In the genomic region with DNA sequence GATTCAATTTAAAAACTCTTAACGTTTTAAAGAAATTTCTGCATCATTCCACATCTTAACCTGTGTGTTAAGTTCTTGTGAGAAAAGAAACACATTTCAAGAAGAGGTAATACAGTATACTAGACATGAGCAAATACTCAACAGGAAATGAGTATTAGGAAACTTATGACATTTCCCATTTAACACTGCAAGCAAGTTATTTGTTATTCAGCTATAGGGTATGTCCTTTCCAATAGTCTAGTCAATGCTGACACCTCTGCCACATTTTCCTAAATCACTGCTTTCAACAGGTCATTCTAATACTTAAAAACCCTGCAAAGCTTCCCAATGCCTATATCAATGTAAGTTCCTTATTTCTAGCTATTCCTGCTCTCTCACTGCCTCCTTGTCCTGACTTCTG, we compare ENCODE assay signal across 22 cellular contexts.
DNase-seq lines count a peak whose midpoint lies in the region; ATAC-seq, FAIRE-seq and TF ChIP-seq lines count a peak whose summit lies in the region.
"Had no signal": no experiment of that assay in that cellular context is flagged by ENCODE, and none has a peak within 500 bp of the region (broad histone marks: within the 10 kb centered on the region; RNA-seq: fewer than 3 reads in every experiment).

No MANE protein-coding gene starts in this region.

- H3K4me3 ChIP-seq in CD8-positive, alpha-beta T cell (ENCODE audit: low read depth, low read length): no peak overlapping the region
- H3K4me3 ChIP-seq in astrocyte (ENCODE audit: insufficient read depth, low read depth, low read length) (no peak overlapping the region), fibroblast of the aortic adventitia (ENCODE audit: low read depth, low read length) (no peak overlapping the region)
- H3K4me3 ChIP-seq: body of pancreas, GM23338, heart left ventricle, prostate gland, upper lobe of right lung had no signal

- peak overlapping the region; percentile 19 for H3K27ac Mint-ChIP-seq in CD8-positive, alpha-beta T cell
- H3K27ac Mint-ChIP-seq in astrocyte (ENCODE audit: unreplicated experiment): no peak overlapping the region
- H3K27ac Mint-ChIP-seq in activated CD8-positive, alpha-beta memory T cell treated with anti-CD3 and anti-CD28 coated beads, Interleukin-2, amount 10 ng/mL, durations not matched to agents 7 days and 5 days: no peak overlapping the region
- H3K27ac Mint-ChIP-seq: GM23338 had no signal

- H3K27me3 ChIP-seq in CD8-positive, alpha-beta T cell (ENCODE audit: insufficient read depth, low read length): no peaks in the 10 kb centered on the region
- no peaks in the 10 kb centered on the region for H3K27me3 ChIP-seq in astrocyte (ENCODE audit: insufficient read depth, low read length)
- H3K27me3 ChIP-seq: body of pancreas, heart left ventricle, upper lobe of right lung had no signal

- H3K4me3 Mint-ChIP-seq in CD8-positive, alpha-beta T cell: no peak overlapping the region
- no peak overlapping the region for H3K4me3 Mint-ChIP-seq in astrocyte (ENCODE audit: unreplicated experiment)
- no peak overlapping the region for H3K4me3 Mint-ChIP-seq in activated CD8-positive, alpha-beta memory T cell treated with anti-CD3 and anti-CD28 coated beads, Interleukin-2, amount 10 ng/mL, durations not matched to agents 7 days and 5 days
- H3K4me3 Mint-ChIP-seq: GM23338 had no signal

- H3K36me3 Mint-ChIP-seq in CD8-positive, alpha-beta T cell: peaks cover 37% of the 10 kb centered on the region
- H3K36me3 Mint-ChIP-seq in astrocyte (ENCODE audit: low read depth, unreplicated experiment): no peaks in the 10 kb centered on the region
- H3K36me3 Mint-ChIP-seq in activated CD8-positive, alpha-beta memory T cell treated with anti-CD3 and anti-CD28 coated beads, Interleukin-2, amount 10 ng/mL, durations not matched to agents 7 days and 5 days: peaks cover 25% of the 10 kb centered on the region

- H2AFZ ChIP-seq in astrocyte (ENCODE audit: low read depth, low read length): no peak overlapping the region
- H2AFZ ChIP-seq: GM23338 had no signal

- no peaks in the 10 kb centered on the region for H3K79me2 ChIP-seq in astrocyte (ENCODE audit: insufficient read depth, low read length)

- POLR2A ChIA-PET in CD8-positive, alpha-beta T cell (lab: Charles Lee): no interaction called here

- H3K9me3 Mint-ChIP-seq in CD8-positive, alpha-beta T cell: no peaks in the 10 kb centered on the region
- no peaks in the 10 kb centered on the region for H3K9me3 Mint-ChIP-seq in astrocyte (ENCODE audit: unreplicated experiment)
- H3K9me3 Mint-ChIP-seq in activated CD8-positive, alpha-beta memory T cell treated with anti-CD3 and anti-CD28 coated beads, Interleukin-2, amount 10 ng/mL, durations not matched to agents 7 days and 5 days (ENCODE audit: low read depth): no peaks in the 10 kb centered on the region
- H3K9me3 Mint-ChIP-seq: GM23338 had no signal

- H3K36me3 ChIP-seq in CD8-positive, alpha-beta T cell (ENCODE audit: insufficient read depth, low read length): no peaks in the 10 kb centered on the region
- no peaks in the 10 kb centered on the region for H3K36me3 ChIP-seq in astrocyte (ENCODE audit: insufficient read depth, low read length)
- H3K36me3 ChIP-seq: prostate gland had no signal

- H4K20me1 ChIP-seq in astrocyte (ENCODE audit: insufficient read depth, low read length): no peaks in the 10 kb centered on the region

- H3K27me3 Mint-ChIP-seq in CD8-positive, alpha-beta T cell (ENCODE audit: low read depth): no peaks in the 10 kb centered on the region
- H3K27me3 Mint-ChIP-seq in astrocyte (ENCODE audit: low read depth, unreplicated experiment): no peaks in the 10 kb centered on the region
- H3K27me3 Mint-ChIP-seq in activated CD8-positive, alpha-beta memory T cell treated with anti-CD3 and anti-CD28 coated beads, Interleukin-2, amount 10 ng/mL, durations not matched to agents 7 days and 5 days: no peaks in the 10 kb centered on the region

- H3K4me2 ChIP-seq in astrocyte (ENCODE audit: low read length): no peak overlapping the region
- H3K4me2 ChIP-seq: GM23338 had no signal

- intact Hi-C loops in CD8-positive, alpha-beta T cell (cut with DNase I, micrococcal nuclease): no loop called here

- CTCF ChIA-PET in CD8-positive, alpha-beta T cell (lab: Charles Lee): no interaction called here
- CTCF ChIA-PET in activated CD8-positive, alpha-beta memory T cell treated with anti-CD3 and anti-CD28 coated beads, Interleukin-2, amount 10 ng/mL, durations not matched to agents 7 days and 5 days (lab: Charles Lee): interaction anchor here (1.0 to 1.7 kb wide), 2 partner anchors 92 to 237 kb away, joined by 3 to 4 read pairs; no protein-coding TSS in a partner anchor

- no peaks in the 10 kb centered on the region for H3K4me1 ChIP-seq in CD8-positive, alpha-beta T cell (ENCODE audit: insufficient read depth, low read length)
- H3K4me1 ChIP-seq in astrocyte (ENCODE audit: insufficient read depth, low read length): no peaks in the 10 kb centered on the region
- H3K4me1 ChIP-seq: body of pancreas, prostate gland, upper lobe of right lung had no signal

- H3K4me1 Mint-ChIP-seq in CD8-positive, alpha-beta T cell (ENCODE audit: low read depth): no peaks in the 10 kb centered on the region
- H3K4me1 Mint-ChIP-seq in astrocyte (ENCODE audit: low read depth, unreplicated experiment): peaks cover 6% of the 10 kb centered on the region
- peaks cover 10% of the 10 kb centered on the region for H3K4me1 Mint-ChIP-seq in activated CD8-positive, alpha-beta memory T cell treated with anti-CD3 and anti-CD28 coated beads, Interleukin-2, amount 10 ng/mL, durations not matched to agents 7 days and 5 days

- no peak for TF ChIP-seq CTCF in CD8-positive, alpha-beta T cell (IDR thresholded peaks at IDR 0.05)
- TF ChIP-seq CTCF in astrocyte (IDR thresholded peaks at IDR 0.05; ENCODE audit: insufficient read depth, low read depth, low read length): no peak
- TF ChIP-seq CTCF in fibroblast of the aortic adventitia (IDR thresholded peaks at IDR 0.05; ENCODE audit: insufficient read depth, low read length): no peak

- no peaks in the 10 kb centered on the region for H3K9me3 ChIP-seq in CD8-positive, alpha-beta T cell (ENCODE audit: low read length)
- no peaks in the 10 kb centered on the region for H3K9me3 ChIP-seq in astrocyte (ENCODE audit: insufficient read depth, low read depth, low read length)
- H3K9me3 ChIP-seq: body of pancreas, heart left ventricle, prostate gland, upper lobe of right lung had no signal

- ATAC-seq in CD8-positive, alpha-beta T cell: no peak
- ATAC-seq in activated CD8-positive, alpha-beta memory T cell treated with anti-CD3 and anti-CD28 coated beads, Interleukin-2, amount 10 ng/mL, durations not matched to agents 7 days and 5 days: no peak
- no peak for ATAC-seq in HG03108 (IDR thresholded peaks at IDR 0.05; ENCODE audit: unreplicated experiment)
- ATAC-seq: body of pancreas, GM23338, heart left ventricle, upper lobe of right lung had no signal

- FAIRE-seq in astrocyte (lab: Jason Lieb, UNC): peak; percentile 41
- FAIRE-seq: endometrium, RCC 7860 had no signal

- no peak overlapping the region for H3K27ac ChIP-seq in CD8-positive, alpha-beta T cell (ENCODE audit: low read depth, low read length)
- H3K27ac ChIP-seq in astrocyte (ENCODE audit: low read depth, low read length): no peak overlapping the region
- H3K27ac ChIP-seq: body of pancreas, heart left ventricle, prostate gland, upper lobe of right lung had no signal

- H3K9ac ChIP-seq in astrocyte (ENCODE audit: low read length): no peak overlapping the region

- DNase-seq in AML-193 (lab: John Stamatoyannopoulos, UW) (peak; percentile 27 to 30), astrocyte (ENCODE audit: low read depth) (no peak), fibroblast of the aortic adventitia (ENCODE audit: low read depth) (peak; percentile 11), H4 (ENCODE audit: low spot score) (no peak), Ammon's horn (ENCODE audit: low spot score) (no peak)
- DNase-seq in CD8-positive, alpha-beta T cell: no peak
- DNase-seq in activated CD8-positive, alpha-beta memory T cell treated with anti-CD3 and anti-CD28 coated beads, Interleukin-2, amount 10 ng/mL, durations not matched to agents 7 days and 5 days: no peak
- DNase-seq: activated CD4-positive, alpha-beta T cell treated with anti-CD3 and anti-CD28 coated beads for 4 hours; body of pancreas; cortex of kidney; heart left ventricle; KBM-7; NCI-H146; NCI-H524 treated with DMSO at 0.1 percent for 48 hours; stimulated activated CD8-positive, alpha-beta memory T cell treated with anti-CD3 and anti-CD28 coated beads, Interleukin-4, amount 100 ng/mL, for 48 hours; substantia nigra; upper lobe of right lung had no signal

Comparison
In these comparisons a context has a peak if more than half of its experiments do, and no peak if none do; other contexts are left out.
1. DNase-seq: peak in AML-193 (2 of 2) and fibroblast of the aortic adventitia (single experiment); none in CD8-positive, alpha-beta T cell (0 of 7), astrocyte (single experiment), activated CD8-positive, alpha-beta memory T cell treated with anti-CD3 and anti-CD28 coated beads, Interleukin-2, amount 10 ng/mL, durations not matched to agents 7 days and 5 days (single experiment), H4 (single experiment) and Ammon's horn (single experiment).